ENCODE assay signal across 13 cellular contexts in genomic region chr9:109771796-109772525, GRCh38. TPM values are rescaled to one million over a fixed set of nuclear protein-coding genes. Genes with fewer than 3 reads are reported as not detected.
DNase-seq lines count a peak whose midpoint lies in the region; ATAC-seq and TF ChIP-seq lines count a peak whose summit lies in the region.
"Had no signal": no experiment of that assay in that cellular context is flagged by ENCODE, and none has a peak within 500 bp of the region (broad histone marks: within the 10 kb centered on the region; RNA-seq: fewer than 3 reads in every experiment).

No MANE protein-coding gene starts in this region.

- no peaks in the 10 kb centered on the region for H3K27me3 ChIP-seq in adipocyte (replicated peaks; ENCODE audit: control insufficient read depth, insufficient read depth, low read length)
- peaks cover 12% of the 10 kb centered on the region for H3K27me3 ChIP-seq in skeletal muscle satellite cell (ENCODE audit: control insufficient read depth, insufficient read depth, low read length)

- 41 to 51% methylated on average over 8 of the region's 8 CpGs for WGBS in lower leg skin, 2 donors

- intact Hi-C loops in left ventricle myocardium superior (cut with micrococcal nuclease) (no loop called here), lower leg skin (cut with DNase I; ENCODE audit: low total_unique reads) (no loop called here)

- H3K9ac ChIP-seq in adipocyte (ENCODE audit: low read length) = peak overlapping the region; percentile 31
- peak overlapping the region; percentile 61 for H3K9ac ChIP-seq in skeletal muscle satellite cell (ENCODE audit: low read depth, low read length)

- no peak for TF ChIP-seq CTCF in lower leg skin (IDR thresholded peaks at IDR 0.05)

- peak; percentile 91 for ATAC-seq in left ventricle myocardium superior
- ATAC-seq in HG02973 (IDR thresholded peaks at IDR 0.05; ENCODE audit: unreplicated experiment) = no peak
- ATAC-seq: naive thymus-derived CD4-positive, alpha-beta T cell; sciatic nerve had no signal

- peaks cover 49% of the 10 kb centered on the region for H3K4me1 ChIP-seq in adipocyte (ENCODE audit: control insufficient read depth, insufficient read depth, low read length)
- H3K4me1 ChIP-seq in skeletal muscle satellite cell (ENCODE audit: control insufficient read depth, insufficient read depth, low read length) = peaks cover 36% of the 10 kb centered on the region

- no peak for TF ChIP-seq POLR2A in lower leg skin (IDR thresholded peaks at IDR 0.05)

- H3K4me3 ChIP-seq in adipocyte (ENCODE audit: low read length) (peak overlapping the region; percentile 11), skeletal muscle satellite cell (ENCODE audit: low read length) (peak overlapping the region; percentile 40), lower leg skin (ENCODE audit: low read depth, poor library complexity, severe bottlenecking) (no peak overlapping the region)

- H3K4me2 ChIP-seq in skeletal muscle satellite cell (ENCODE audit: low read length) = peak overlapping the region; percentile 50

- H3K36me3 ChIP-seq in adipocyte (ENCODE audit: control insufficient read depth, insufficient read depth, low read length, severe bottlenecking) = no peaks in the 10 kb centered on the region
- no peaks in the 10 kb centered on the region for H3K36me3 ChIP-seq in skeletal muscle satellite cell (ENCODE audit: insufficient read depth, low read length)

- H3K9me3 ChIP-seq in adipocyte (ENCODE audit: control insufficient read depth, low read length) (no peaks in the 10 kb centered on the region), skeletal muscle satellite cell (replicated peaks; ENCODE audit: low read length) (no peaks in the 10 kb centered on the region)

- DNase-seq in NCI-H1092 treated with DMSO at 0.1 percent for 48 hours (lab: John Stamatoyannopoulos, UW) (peak; percentile 16), NCI-H1092 (lab: John Stamatoyannopoulos, UW) (no peak), adipocyte (ENCODE audit: low read depth) (peak; percentile 52), left ventricle myocardium superior (peak; percentile 77), lower leg skin (ENCODE audit: low spot score in 2 of 2) (no peak)
- DNase-seq in activated CD4-positive, CD25-positive, alpha-beta regulatory T cell (lab: John Stamatoyannopoulos, UW) = no peak
- DNase-seq: activated CD8-positive, alpha-beta memory T cell treated with anti-CD3 and anti-CD28 coated beads, Interleukin-2, amount 50 U/mL, for 4 hours; cortex of kidney; naive thymus-derived CD4-positive, alpha-beta T cell; substantia nigra had no signal

RNA-seq across cellular contexts. Expression of gene PALM2AKAP2, which starts 8.0 kb away (rescaled TPM):
- total RNA-seq in left ventricle myocardium superior (76.1 TPM), lower leg skin (1 to 10 TPM; 1.2 to 3.6 (median 2.6) TPM)
- 3.1 and 8.9 TPM in 2 replicates for total RNA-seq in skeletal muscle satellite cell (2012; rRNA removed)
- total RNA-seq: naive thymus-derived CD4-positive, alpha-beta T cell had no signal

Comparison
In these comparisons a context has a peak if more than half of its experiments do, and no peak if none do; other contexts are left out.
1. DNase-seq: peak in NCI-H1092 treated with DMSO at 0.1 percent for 48 hours (single experiment), adipocyte (single experiment) and left ventricle myocardium superior (single experiment); none in NCI-H1092 (single experiment), activated CD4-positive, CD25-positive, alpha-beta regulatory T cell (0 of 4) and lower leg skin (0 of 2).
2. RNA of gene PALM2AKAP2, which starts 8.0 kb away (total RNA-seq): 76.1 TPM in left ventricle myocardium superior (single experiment); 1.2 to 3.6 TPM in lower leg skin; every median in the first group is over 10 times any median in the second.